Comparison of ENCODE assay signal across 20 cellular contexts in the genomic region with DNA sequence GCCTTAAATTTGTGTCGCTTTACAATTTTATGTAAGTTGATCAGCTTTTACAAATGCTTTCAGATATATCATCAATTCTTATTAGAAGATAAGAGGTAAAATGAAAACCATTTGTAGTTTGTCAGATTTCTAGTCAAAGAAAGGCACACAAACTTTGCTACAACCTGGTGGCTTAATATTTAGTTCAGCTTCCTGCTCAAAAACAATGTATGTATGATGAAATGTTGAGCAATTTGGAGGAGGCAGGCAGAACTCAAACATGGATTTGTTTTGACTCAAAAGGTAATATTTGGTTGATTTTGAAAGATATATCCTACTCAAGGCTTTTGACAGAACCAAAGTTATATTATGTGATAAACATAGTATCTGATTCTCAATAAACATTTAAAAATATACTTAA. TPM values are rescaled to one million over a fixed set of nuclear protein-coding genes. Genes with fewer than 3 reads are reported as not detected.
DNase-seq lines count a peak whose midpoint lies in the region; ATAC-seq and TF ChIP-seq lines count a peak whose summit lies in the region.
"Had no signal": no experiment of that assay in that cellular context is flagged by ENCODE, and none has a peak within 500 bp of the region (broad histone marks: within the 10 kb centered on the region; RNA-seq: fewer than 3 reads in every experiment).

No MANE protein-coding gene starts in this region.

- H3K4me3 Mint-ChIP-seq in activated CD4-positive, alpha-beta T cell treated with anti-CD3 and anti-CD28 coated beads, Interleukin-2, amount 10 ng/mL, durations not matched to agents 24 days and 14 days = no peak overlapping the region
- no peak overlapping the region for H3K4me3 Mint-ChIP-seq in activated CD4-positive, alpha-beta T cell treated with anti-CD3 and anti-CD28 coated beads for 36 hours
- H3K4me3 Mint-ChIP-seq: CD4-positive, alpha-beta memory T cell; immature natural killer cell; memory B cell; nephron progenitor cell had no signal

- H3K4me3 ChIP-seq in epithelial cell of esophagus (ENCODE audit: low read length) (no peak overlapping the region), skeletal muscle cell (ENCODE audit: low read depth, low read length) (no peak overlapping the region)
- H3K4me3 ChIP-seq: uterus had no signal

- no peaks in the 10 kb centered on the region for H3K36me3 Mint-ChIP-seq in activated CD4-positive, alpha-beta T cell treated with anti-CD3 and anti-CD28 coated beads, Interleukin-2, amount 10 ng/mL, durations not matched to agents 24 days and 14 days (ENCODE audit: low read depth)
- H3K36me3 Mint-ChIP-seq in activated CD4-positive, alpha-beta T cell treated with anti-CD3 and anti-CD28 coated beads for 36 hours (ENCODE audit: low read depth) = no peaks in the 10 kb centered on the region
- H3K36me3 Mint-ChIP-seq: CD4-positive, alpha-beta memory T cell; immature natural killer cell; memory B cell had no signal

- ATAC-seq in activated CD4-positive, alpha-beta T cell treated with anti-CD3 and anti-CD28 coated beads for 36 hours = no peak
- ATAC-seq in HG02571 (IDR thresholded peaks at IDR 0.05; ENCODE audit: unreplicated experiment) = no peak

- no peaks in the 10 kb centered on the region for H3K9me3 Mint-ChIP-seq in activated CD4-positive, alpha-beta T cell treated with anti-CD3 and anti-CD28 coated beads, Interleukin-2, amount 10 ng/mL, durations not matched to agents 24 days and 14 days
- H3K9me3 Mint-ChIP-seq in activated CD4-positive, alpha-beta T cell treated with anti-CD3 and anti-CD28 coated beads for 36 hours (ENCODE audit: low read depth) = no peaks in the 10 kb centered on the region
- H3K9me3 Mint-ChIP-seq: CD4-positive, alpha-beta memory T cell; memory B cell had no signal

- H3K27me3 Mint-ChIP-seq in activated CD4-positive, alpha-beta T cell treated with anti-CD3 and anti-CD28 coated beads, Interleukin-2, amount 10 ng/mL, durations not matched to agents 24 days and 14 days = peaks cover 5% of the 10 kb centered on the region
- H3K27me3 Mint-ChIP-seq in activated CD4-positive, alpha-beta T cell treated with anti-CD3 and anti-CD28 coated beads for 36 hours = no peaks in the 10 kb centered on the region

- no peak for TF ChIP-seq CTCF in epithelial cell of esophagus (IDR thresholded peaks at IDR 0.05; ENCODE audit: insufficient read depth, low read depth, low read length, missing control alignments)

- no peaks in the 10 kb centered on the region for H3K4me1 Mint-ChIP-seq in activated CD4-positive, alpha-beta T cell treated with anti-CD3 and anti-CD28 coated beads, Interleukin-2, amount 10 ng/mL, durations not matched to agents 24 days and 14 days
- H3K4me1 Mint-ChIP-seq in activated CD4-positive, alpha-beta T cell treated with anti-CD3 and anti-CD28 coated beads for 36 hours = no peaks in the 10 kb centered on the region
- H3K4me1 Mint-ChIP-seq: CD4-positive, alpha-beta memory T cell; immature natural killer cell; memory B cell had no signal

- CTCF ChIA-PET in activated CD4-positive, alpha-beta T cell treated with anti-CD3 and anti-CD28 coated beads for 36 hours (lab: Charles Lee) = interaction anchor here (0.8 kb wide), 1 partner anchor 23 kb away, joined by 3 read pairs; no protein-coding TSS in a partner anchor

- DNase-seq in activated CD4-positive, alpha-beta T cell treated with anti-CD3 and anti-CD28 coated beads, Interleukin-2, amount 10 ng/mL, durations not matched to agents 24 days and 14 days = peak; percentile 6
- no peak for DNase-seq in activated CD4-positive, alpha-beta T cell treated with anti-CD3 and anti-CD28 coated beads for 36 hours
- DNase-seq in NOMO-1 treated with dmso at 0.1 percent for 144 hours (lab: John Stamatoyannopoulos, UW; ENCODE audit: unreplicated experiment) (peak; percentile 20), epithelial cell of esophagus (ENCODE audit: low read depth) (peak; percentile 52), skeletal muscle cell (ENCODE audit: low read depth) (peak; percentile 28), NCI-H446 (lab: John Stamatoyannopoulos, UW) (no peak)
- DNase-seq in activated CD4-positive, CD25-positive, alpha-beta regulatory T cell (lab: John Stamatoyannopoulos, UW) = no peak
- DNase-seq: activated gamma-delta T cell; anterior cingulate cortex; CD4-positive, alpha-beta memory T cell; immature natural killer cell; NCI-H2029; NCI-H524 treated with DMSO at 0.1 percent for 48 hours; nephron progenitor cell; retina; RPMI8226; uterus; WERI-Rb-1 had no signal

- intact Hi-C loops in activated CD4-positive, alpha-beta T cell treated with anti-CD3 and anti-CD28 coated beads, Interleukin-2, amount 10 ng/mL, durations not matched to agents 24 days and 14 days (cut with micrococcal nuclease) = no loop called here
- intact Hi-C loops in activated CD4-positive, alpha-beta T cell treated with anti-CD3 and anti-CD28 coated beads for 36 hours (cut with DNase I, micrococcal nuclease) = no loop called here

- no peak overlapping the region for H3K27ac Mint-ChIP-seq in activated CD4-positive, alpha-beta T cell treated with anti-CD3 and anti-CD28 coated beads, Interleukin-2, amount 10 ng/mL, durations not matched to agents 24 days and 14 days
- no peak overlapping the region for H3K27ac Mint-ChIP-seq in activated CD4-positive, alpha-beta T cell treated with anti-CD3 and anti-CD28 coated beads for 36 hours
- H3K27ac Mint-ChIP-seq: CD4-positive, alpha-beta memory T cell; immature natural killer cell; memory B cell; nephron progenitor cell had no signal

- POLR2A ChIA-PET in activated CD4-positive, alpha-beta T cell treated with anti-CD3 and anti-CD28 coated beads for 36 hours (lab: Charles Lee) = no interaction called here

RNA-seq across cellular contexts. Expression of gene NEK5, which starts 24.2 kb away (rescaled TPM):
- not detected in 2 replicates for total RNA-seq in activated CD4-positive, alpha-beta T cell treated with anti-CD3 and anti-CD28 coated beads, Interleukin-2, amount 10 ng/mL, durations not matched to agents 24 days and 14 days
- under 1 TPM; 0.16 to 0.44 TPM for total RNA-seq in activated CD4-positive, alpha-beta T cell treated with anti-CD3 and anti-CD28 coated beads for 36 hours
- total RNA-seq: CD4-positive, alpha-beta memory T cell had no signal

RNA-seq across cellular contexts. Expression of gene NEK3, which starts 54.8 kb away (rescaled TPM):
- 7.1 and 10.4 TPM in 2 replicates for total RNA-seq in activated CD4-positive, alpha-beta T cell treated with anti-CD3 and anti-CD28 coated beads, Interleukin-2, amount 10 ng/mL, durations not matched to agents 24 days and 14 days
- 10 to 100 TPM; 10.5 to 12.0 TPM for total RNA-seq in activated CD4-positive, alpha-beta T cell treated with anti-CD3 and anti-CD28 coated beads for 36 hours

Comparison
In these comparisons a context has a peak if more than half of its experiments do, and no peak if none do; other contexts are left out.
1. DNase-seq: peak in activated CD4-positive, alpha-beta T cell treated with anti-CD3 and anti-CD28 coated beads, Interleukin-2, amount 10 ng/mL, durations not matched to agents 24 days and 14 days (single experiment), NOMO-1 treated with dmso at 0.1 percent for 144 hours (single experiment), epithelial cell of esophagus (single experiment) and skeletal muscle cell (single experiment); none in activated CD4-positive, alpha-beta T cell treated with anti-CD3 and anti-CD28 coated beads for 36 hours (single experiment), NCI-H446 (0 of 2) and activated CD4-positive, CD25-positive, alpha-beta regulatory T cell (0 of 4).